In the genomic region with DNA sequence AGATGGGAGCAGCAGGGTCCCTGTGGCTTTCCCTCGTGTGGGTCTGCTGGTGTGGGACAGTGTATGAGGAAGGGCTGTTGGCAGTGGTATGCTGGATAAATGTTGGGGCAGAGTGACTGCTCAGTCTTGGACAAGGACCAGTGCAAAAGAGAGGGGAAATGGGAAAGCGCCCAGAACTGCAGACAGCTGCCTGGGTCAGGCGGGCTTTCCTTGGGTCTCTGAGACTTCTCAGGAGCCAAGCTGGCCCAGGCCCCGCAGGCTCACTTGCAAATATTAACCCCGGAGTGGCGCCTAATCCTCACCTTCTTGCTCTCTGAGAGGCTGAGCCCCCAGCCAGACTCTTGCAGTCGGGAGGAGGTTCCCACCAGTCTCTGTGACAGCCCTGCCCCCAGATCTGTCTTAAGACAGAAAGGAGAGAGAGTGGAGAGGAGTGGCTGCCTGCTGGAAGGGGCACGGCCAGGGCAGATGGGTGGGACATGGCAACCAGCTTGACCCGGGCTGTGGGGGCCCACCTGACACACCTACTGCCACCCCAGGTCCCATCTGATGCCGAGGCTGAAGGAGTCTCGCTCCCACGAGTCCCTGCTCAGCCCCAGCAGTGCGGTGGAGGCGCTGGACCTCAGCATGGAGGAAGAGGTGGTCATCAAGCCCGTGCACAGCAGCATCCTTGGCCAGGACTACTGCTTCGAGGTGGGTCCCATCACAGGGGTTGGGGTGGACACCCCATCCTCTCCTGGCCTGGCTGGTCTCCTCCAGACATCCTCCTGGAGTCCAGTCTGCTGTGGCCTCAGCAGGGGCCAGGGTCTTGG, we compare ENCODE assay signal across 31 cellular contexts.
DNase-seq lines count a peak whose midpoint lies in the region; ATAC-seq and TF ChIP-seq lines count a peak whose summit lies in the region.
"Had no signal": no experiment of that assay in that cellular context is flagged by ENCODE, and none has a peak within 500 bp of the region (broad histone marks: within the 10 kb centered on the region; RNA-seq: fewer than 3 reads in every experiment).

No MANE protein-coding gene starts in this region.

- peaks cover 5% of the 10 kb centered on the region for H3K36me3 Mint-ChIP-seq in progenitor cell of endocrine pancreas (ENCODE audit: insufficient read depth)
- H3K36me3 Mint-ChIP-seq: activated naive CD4-positive, alpha-beta T cell treated with anti-CD3 and anti-CD28 coated beads, Interleukin-2, amount 10 ng/mL, durations not matched to agents 7 days and 5 days; CD4-positive, CD25-positive, alpha-beta regulatory T cell; natural killer cell treated with Interleukin-12 subunit alpha and Interleukin-12 subunit beta and Interleukin-15 and Interleukin-18, amount 100 ng/mL, for 72 hours had no signal

- H3K27me3 Mint-ChIP-seq in progenitor cell of endocrine pancreas, result no peaks in the 10 kb centered on the region
- H3K27me3 Mint-ChIP-seq: activated T-helper 17 cell treated with anti-CD3 and anti-CD28 coated beads, Interleukin-2, amount 50 U/mL, for 72 hours; CD4-positive, CD25-positive, alpha-beta regulatory T cell; type B pancreatic cell had no signal

- H3K4me1 ChIP-seq in left ventricle myocardium inferior (peaks cover 64% of the 10 kb centered on the region), vagina (peaks cover 57% of the 10 kb centered on the region)
- H3K4me1 ChIP-seq: HAP-1, pancreas had no signal

- no peak overlapping the region for H3K4me3 Mint-ChIP-seq in progenitor cell of endocrine pancreas (ENCODE audit: low read depth)
- H3K4me3 Mint-ChIP-seq: activated naive CD4-positive, alpha-beta T cell treated with anti-CD3 and anti-CD28 coated beads, Interleukin-2, amount 10 ng/mL, durations not matched to agents 7 days and 5 days; activated T-helper 17 cell treated with anti-CD3 and anti-CD28 coated beads, Interleukin-2, amount 50 U/mL, for 72 hours; CD4-positive, CD25-positive, alpha-beta regulatory T cell; natural killer cell treated with Interleukin-12 subunit alpha and Interleukin-12 subunit beta and Interleukin-15 and Interleukin-18, amount 100 ng/mL, for 72 hours; T-helper 17 cell; type B pancreatic cell had no signal

- peaks cover 48% of the 10 kb centered on the region for H3K36me3 ChIP-seq in left ventricle myocardium inferior
- H3K36me3 ChIP-seq in vagina, result peaks cover 0 to 30% of the 10 kb centered on the region in 2 donors

- H3K27ac ChIP-seq in left ventricle myocardium inferior (replicated peaks) (peak overlapping the region; percentile 13), vagina (peak overlapping the region; percentile 17)
- H3K27ac ChIP-seq: cardiac muscle cell, KMS-11, pancreas, PC-9 had no signal

- H3K4me3 ChIP-seq in left ventricle myocardium inferior (no peak overlapping the region), vagina (no peak overlapping the region)
- H3K4me3 ChIP-seq: cardiac muscle cell, HAP-1, pancreas, PC-9, stomach had no signal

- H3K27ac Mint-ChIP-seq in progenitor cell of endocrine pancreas, result peak overlapping the region; percentile 84
- H3K27ac Mint-ChIP-seq: activated naive CD4-positive, alpha-beta T cell treated with anti-CD3 and anti-CD28 coated beads, Interleukin-2, amount 10 ng/mL, durations not matched to agents 7 days and 5 days; activated T-helper 17 cell treated with anti-CD3 and anti-CD28 coated beads, Interleukin-2, amount 50 U/mL, for 72 hours; CD4-positive, CD25-positive, alpha-beta regulatory T cell; natural killer cell treated with Interleukin-12 subunit alpha and Interleukin-12 subunit beta and Interleukin-15 and Interleukin-18, amount 100 ng/mL, for 72 hours; T-helper 17 cell had no signal

- ATAC-seq in Right ventricle myocardium superior (ENCODE audit: poor library complexity), result no peak
- ATAC-seq in activated CD4-positive, CD25-positive, alpha-beta regulatory T cell treated with anti-CD3 and anti-CD28 coated beads, Interleukin-2, amount 50 U/mL, for 24 hours, result no peak
- ATAC-seq: activated T-helper 17 cell treated with anti-CD3 and anti-CD28 coated beads, Interleukin-2, amount 50 U/mL, for 72 hours; natural killer cell treated with Interleukin-12 subunit alpha and Interleukin-12 subunit beta and Interleukin-15 and Interleukin-18, amount 100 ng/mL, for 72 hours; pancreas; Right ventricle myocardium inferior; SK-N-SH treated with all-trans-retinoic acid at 6 μM for 48 hours; T-helper 17 cell had no signal

- TF ChIP-seq CTCF in left ventricle myocardium inferior (IDR thresholded peaks at IDR 0.05; ENCODE audit: borderline replicate concordance) (no peak), progenitor cell of endocrine pancreas (IDR thresholded peaks at IDR 0.05; ENCODE audit: unreplicated experiment) (no peak), vagina (IDR thresholded peaks at IDR 0.05) (no peak)

- DNase-seq in left ventricle myocardium inferior (no peak), Right ventricle myocardium superior (no peak), hippocampal formation (lab: John Stamatoyannopoulos, UW) (peak; percentile 10 to 28), progenitor cell of endocrine pancreas (ENCODE audit: low spot score, unreplicated experiment) (no peak), vagina (ENCODE audit: extremely low spot score in 2 of 2) (no peak), GM19238 (ENCODE audit: insufficient read length, low spot score) (no peak), NCI-H187 (lab: John Stamatoyannopoulos, UW) (no peak)
- DNase-seq: activated CD4-positive, alpha-beta T cell treated with anti-CD3 and anti-CD28 coated beads for 1 hour; activated naive CD4-positive, alpha-beta T cell treated with anti-CD3 and anti-CD28 coated beads, Interleukin-2, amount 10 ng/mL, durations not matched to agents 7 days and 5 days; amniotic stem cell; Calu3; CD4-positive, CD25-positive, alpha-beta regulatory T cell; cortex of kidney; DMS79; MM.1S; NCI-H1105 treated with DMSO at 0.1 percent for 48 hours; NCI-H2029; NCI-H524; PC-9; stomach; T-helper 17 cell had no signal

- intact Hi-C loops in left ventricle myocardium inferior (cut with micrococcal nuclease), result no loop called here
- intact Hi-C loops in Right ventricle myocardium superior (cut with DNase I), result loop anchor here (10.0 kb wide), 1 partner anchor 238 kb away; no protein-coding TSS in a partner anchor
- intact Hi-C loops in vagina (cut with DNase I), result loop anchor here (10.0 kb wide), 1 partner anchor 228 kb away; no protein-coding TSS in a partner anchor

- H3K9me3 Mint-ChIP-seq in progenitor cell of endocrine pancreas (ENCODE audit: low read depth), result no peaks in the 10 kb centered on the region
- H3K9me3 Mint-ChIP-seq: activated naive CD4-positive, alpha-beta T cell treated with anti-CD3 and anti-CD28 coated beads, Interleukin-2, amount 10 ng/mL, durations not matched to agents 7 days and 5 days; activated T-helper 17 cell treated with anti-CD3 and anti-CD28 coated beads, Interleukin-2, amount 50 U/mL, for 72 hours; CD4-positive, CD25-positive, alpha-beta regulatory T cell; natural killer cell treated with Interleukin-12 subunit alpha and Interleukin-12 subunit beta and Interleukin-15 and Interleukin-18, amount 100 ng/mL, for 72 hours; type B pancreatic cell had no signal

- H3K4me1 Mint-ChIP-seq in progenitor cell of endocrine pancreas (ENCODE audit: low read depth), result peaks cover 4% of the 10 kb centered on the region
- H3K4me1 Mint-ChIP-seq: activated naive CD4-positive, alpha-beta T cell treated with anti-CD3 and anti-CD28 coated beads, Interleukin-2, amount 10 ng/mL, durations not matched to agents 7 days and 5 days; activated T-helper 17 cell treated with anti-CD3 and anti-CD28 coated beads, Interleukin-2, amount 50 U/mL, for 72 hours; CD4-positive, CD25-positive, alpha-beta regulatory T cell; T-helper 17 cell had no signal

- no peaks in the 10 kb centered on the region for H3K27me3 ChIP-seq in left ventricle myocardium inferior (ENCODE audit: low read depth)
- no peaks in the 10 kb centered on the region for H3K27me3 ChIP-seq in vagina
- H3K27me3 ChIP-seq: cardiac muscle cell, pancreas, stomach had no signal

- no peak for TF ChIP-seq POLR2A in vagina (IDR thresholded peaks at IDR 0.05)

- H3K9me3 ChIP-seq in left ventricle myocardium inferior (replicated peaks), result no peaks in the 10 kb centered on the region
- no peaks in the 10 kb centered on the region for H3K9me3 ChIP-seq in vagina
- H3K9me3 ChIP-seq: HAP-1, pancreas, stomach had no signal

Comparison
In these comparisons a context has a peak if more than half of its experiments do, and no peak if none do; other contexts are left out.
1. DNase-seq: peak in hippocampal formation (2 of 2); none in left ventricle myocardium inferior (single experiment), Right ventricle myocardium superior (single experiment), progenitor cell of endocrine pancreas (single experiment), vagina (0 of 2), GM19238 (single experiment) and NCI-H187 (0 of 2).